8 cellular contexts compared by ENCODE assay signal in the genomic region with DNA sequence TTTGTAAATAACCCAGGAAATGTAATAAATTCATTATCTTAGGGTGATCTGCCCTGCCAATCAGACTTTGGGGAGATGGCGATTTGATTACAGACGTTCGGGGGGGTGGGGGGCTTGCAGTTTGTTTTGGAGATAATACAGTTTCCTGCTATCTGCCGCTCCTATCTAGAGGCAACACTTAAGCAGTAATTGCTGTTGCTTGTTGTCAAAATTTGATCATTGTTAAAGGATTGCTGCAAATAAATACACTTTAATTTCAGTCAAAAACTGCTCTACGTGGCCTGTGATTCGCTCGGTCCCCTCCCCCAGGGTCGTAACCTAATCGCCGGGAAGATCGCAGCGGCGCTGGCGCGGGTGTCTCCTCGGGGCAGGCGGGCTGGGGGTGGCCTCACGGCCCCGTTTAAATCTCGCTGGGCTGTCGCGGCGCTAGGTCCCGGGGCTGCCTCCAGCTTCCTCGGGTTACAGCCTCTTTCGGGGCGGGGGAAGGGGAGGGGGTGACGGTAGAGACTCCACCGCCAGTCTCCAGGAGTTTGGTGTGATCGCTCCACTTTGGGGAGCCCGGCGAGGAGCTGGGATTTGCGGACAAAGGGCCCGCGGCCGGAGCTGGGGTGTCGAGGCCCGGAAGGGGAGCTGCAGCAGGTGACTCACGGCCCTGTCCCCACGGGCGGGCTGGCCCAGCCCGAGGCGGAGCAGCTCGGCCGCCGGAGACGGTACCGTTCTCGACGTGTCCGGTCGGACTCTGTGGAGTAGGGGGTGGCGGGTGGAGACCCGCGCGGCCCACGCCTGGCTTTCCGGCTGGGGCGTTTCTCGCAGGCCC. TPM values are rescaled to one million over a fixed set of nuclear protein-coding genes. Genes with fewer than 3 reads are reported as not detected.
DNase-seq lines count a peak whose midpoint lies in the region; ATAC-seq and TF ChIP-seq lines count a peak whose summit lies in the region.

No MANE protein-coding gene starts in this region.

- H3K9me3 Mint-ChIP-seq in endodermal cell, result no peaks in the 10 kb centered on the region
- peaks cover 0 to 5% (median 0%) of the 10 kb centered on the region in 11 donors for H3K9me3 Mint-ChIP-seq in naive thymus-derived CD4-positive, alpha-beta T cell

- H3K27ac ChIP-seq in IMR-90 (ENCODE audit: insufficient read depth, low read length) (peak overlapping the region; percentile 63), endodermal cell (ENCODE audit: low read depth, low read length) (no peak overlapping the region)
- H3K27ac ChIP-seq in naive thymus-derived CD4-positive, alpha-beta T cell (ENCODE audit: low read depth, low read length), result no peak overlapping the region

- in situ Hi-C loops in IMR-90 (cut with MboI; ENCODE audit: low sequenced_read_pairs), result no loop called here

- peak overlapping the region; percentile 82 for H3K27ac Mint-ChIP-seq in endodermal cell
- no peak overlapping the region for H3K27ac Mint-ChIP-seq in naive thymus-derived CD4-positive, alpha-beta T cell

- ATAC-seq in IMR-90 (ENCODE audit: low read depth), result peak; percentile 2
- ATAC-seq in naive thymus-derived CD4-positive, alpha-beta T cell, result peak; percentile 31
- no peak for ATAC-seq in GM21390 (IDR thresholded peaks at IDR 0.05; ENCODE audit: unreplicated experiment)
- no peak for ATAC-seq in GM18861 (IDR thresholded peaks at IDR 0.05; ENCODE audit: unreplicated experiment)

- peak overlapping the region; percentile 62 for H2BK120ac ChIP-seq in IMR-90 (ENCODE audit: low read depth, low read length)

- CTCF ChIA-PET in IMR-90 (lab: Yijun Ruan, JAX), result interaction anchor here (1.3 kb wide), 1 partner anchor 11 kb away, joined by 4 read pairs; no protein-coding TSS in a partner anchor
- CTCF ChIA-PET in naive thymus-derived CD4-positive, alpha-beta T cell (lab: Charles Lee), result no interaction called here

- H3K4me2 ChIP-seq in IMR-90 (ENCODE audit: low read depth, low read length), result peak overlapping the region; percentile 87

- H2AK5ac ChIP-seq in IMR-90 (ENCODE audit: low read depth, low read length), result peak overlapping the region; percentile 1; the same call in 1 of the 2 replicates

- no peak for TF ChIP-seq RAD21 in IMR-90 (IDR thresholded peaks at IDR 0.05; ENCODE audit: low read length)

- peak overlapping the region; percentile 77 for H2AFZ ChIP-seq in IMR-90 (replicated peaks; ENCODE audit: low read length, poor library complexity)

- 28% methylated on average over 35 of the region's 60 CpGs; no CpG with 5 or more reads in 1 of the 2 experiments for WGBS in IMR-90 (ENCODE audit: extremely low coverage in 2 of 2, insufficient read length in 1 of 2), 2 experiments
- 2% methylated on average over 22 to 60 of the region's 60 CpGs for WGBS in endodermal cell (ENCODE audit: insufficient coverage in 1 of 2, insufficient read length in 1 of 2), 2 experiments

- peaks cover 10 to 24% of the 10 kb centered on the region in 2 experiments for H3K79me1 ChIP-seq in IMR-90 (ENCODE audit: low read depth in 1 of 2, low read length in 2 of 2)

- H3K27me3 ChIP-seq in BE2C, result peaks cover 14% of the 10 kb centered on the region
- no peaks in the 10 kb centered on the region for H3K27me3 ChIP-seq in IMR-90 (ENCODE audit: control insufficient read depth, insufficient read depth, low read length)
- peaks cover 68% of the 10 kb centered on the region for H3K27me3 ChIP-seq in endodermal cell (ENCODE audit: control insufficient read depth, insufficient read depth, low read length, poor library complexity, severe bottlenecking)
- H3K27me3 ChIP-seq in naive thymus-derived CD4-positive, alpha-beta T cell (ENCODE audit: control insufficient read depth in 2 of 2, insufficient read depth in 2 of 2, low read length in 2 of 2), result peaks cover 12 to 20% of the 10 kb centered on the region in 2 donors

- peak overlapping the region; percentile 56; the same call in 1 of the 2 replicates for H3K56ac ChIP-seq in IMR-90 (ENCODE audit: extremely low read depth, insufficient read depth, low read length)

- H3K9me1 ChIP-seq in IMR-90 (ENCODE audit: insufficient read depth, low read length), result no peaks in the 10 kb centered on the region

- peak overlapping the region; percentile 71 for H3K4me3 ChIP-seq in BE2C (ENCODE audit: low read depth, low read length)
- peak overlapping the region; percentile 85 for H3K4me3 ChIP-seq in IMR-90 (ENCODE audit: insufficient read depth, low read depth, low read length)
- H3K4me3 ChIP-seq in endodermal cell (ENCODE audit: low read length), result peak overlapping the region; percentile 80
- H3K4me3 ChIP-seq in naive thymus-derived CD4-positive, alpha-beta T cell (ENCODE audit: low read length), result no peak overlapping the region

- peaks cover 69% of the 10 kb centered on the region for H3K27me3 Mint-ChIP-seq in endodermal cell (ENCODE audit: insufficient read depth)
- H3K27me3 Mint-ChIP-seq in naive thymus-derived CD4-positive, alpha-beta T cell, result peaks cover 52 to 66% (median 54%) of the 10 kb centered on the region in 5 donors

- TF ChIP-seq POLR2A in IMR-90 (IDR thresholded peaks at IDR 0.05; ENCODE audit: low read depth, low read length), result no peak

- peak overlapping the region; percentile 84; the same call in 1 of the 2 replicates for H3K23ac ChIP-seq in IMR-90 (ENCODE audit: low read depth, low read length)

- H2BK15ac ChIP-seq in IMR-90 (ENCODE audit: low read depth, low read length), result no peak overlapping the region; the same call in 2 of the 3 replicates

- H4K8ac ChIP-seq in IMR-90 (ENCODE audit: low read depth in 2 of 2, low read length in 2 of 2), result peak overlapping the region; percentile 63 to 82; a peak in 3 of 4 replicates

- H3K14ac ChIP-seq in IMR-90 (replicated peaks; ENCODE audit: low read depth, low read length), result peak overlapping the region; percentile 76

- peak overlapping the region; percentile 62 for H2AK9ac ChIP-seq in IMR-90 (replicated peaks; ENCODE audit: low read depth, low read length, poor library complexity)

- no TSS peak for BruUV-seq in IMR-90 (replicated peaks; lab: Mats Ljungman, UMichigan)

- H3K36me3 ChIP-seq in BE2C (peaks cover 8% of the 10 kb centered on the region; the same call in 1 of the 2 replicates), IMR-90 (ENCODE audit: control insufficient read depth, insufficient read depth, low read length) (peaks cover 15% of the 10 kb centered on the region), endodermal cell (ENCODE audit: control insufficient read depth, insufficient read depth, low read length) (no peaks in the 10 kb centered on the region)
- no peaks in the 10 kb centered on the region for H3K36me3 ChIP-seq in naive thymus-derived CD4-positive, alpha-beta T cell (ENCODE audit: control insufficient read depth in 2 of 3, insufficient read depth in 3 of 3, low read length in 3 of 3)

- peak overlapping the region; percentile 83 for H3K4ac ChIP-seq in IMR-90 (ENCODE audit: low read depth, low read length)

- TF ChIP-seq CTCF in BE2C (IDR thresholded peaks at IDR 0.05; ENCODE audit: low read depth, low read length) (no peak), IMR-90 (conservative IDR thresholded peaks at IDR 0.05; ENCODE audit: low read depth, low read length) (no peak), endodermal cell (conservative IDR thresholded peaks at IDR 0.05) (no peak)

- peak overlapping the region; percentile 58 for H4K91ac ChIP-seq in IMR-90 (ENCODE audit: insufficient read depth, low read depth, low read length)

- no peaks in the 10 kb centered on the region for H3K36me3 Mint-ChIP-seq in endodermal cell (ENCODE audit: low read depth)
- no peaks in the 10 kb centered on the region for H3K36me3 Mint-ChIP-seq in naive thymus-derived CD4-positive, alpha-beta T cell

- peak overlapping the region; percentile 73 for H3K4me3 Mint-ChIP-seq in endodermal cell
- H3K4me3 Mint-ChIP-seq in naive thymus-derived CD4-positive, alpha-beta T cell, result peak overlapping the region in 8 of 10 donors; percentile 16 to 91 (median 48)

- H4K5ac ChIP-seq in IMR-90 (ENCODE audit: low read depth, low read length), result peak overlapping the region; percentile 40; the same call in 1 of the 2 replicates

- intact Hi-C loops in IMR-90 (cut with micrococcal nuclease), result loop anchor here (1.0 to 10.0 kb wide), 9 partner anchors 72 to 739 kb away; no protein-coding TSS in a partner anchor
- intact Hi-C loops in naive thymus-derived CD4-positive, alpha-beta T cell (cut with micrococcal nuclease), result loop anchor here in 1 of 2 donors (2.0 to 5.0 kb wide), 3 partner anchors 235 to 1617 kb away; a partner anchor contains a TSS

- peak overlapping the region; percentile 31; the same call in 1 of the 2 replicates for H2BK20ac ChIP-seq in IMR-90 (ENCODE audit: low read depth, low read length)

- H3K4me1 ChIP-seq in BE2C (no peaks in the 10 kb centered on the region), IMR-90 (ENCODE audit: control insufficient read depth, insufficient read depth, low read length) (peaks cover 4% of the 10 kb centered on the region), endodermal cell (ENCODE audit: control insufficient read depth, insufficient read depth, low read length) (no peaks in the 10 kb centered on the region)
- H3K4me1 ChIP-seq in naive thymus-derived CD4-positive, alpha-beta T cell (ENCODE audit: control insufficient read depth in 2 of 2, insufficient read depth in 2 of 2, low read length in 2 of 2), result peaks cover 0 to 6% of the 10 kb centered on the region in 2 donors

- POLR2A ChIA-PET in IMR-90 (lab: Charles Lee; ENCODE audit: unreplicated experiment), result no interaction called here
- POLR2A ChIA-PET in naive thymus-derived CD4-positive, alpha-beta T cell (lab: Charles Lee), result interaction anchor here (0.6 kb wide), 1 partner anchor 557 kb away, joined by 3 read pairs; no protein-coding TSS in a partner anchor

- H3K9ac ChIP-seq in IMR-90 (ENCODE audit: low read depth, low read length) (peak overlapping the region; percentile 78), endodermal cell (ENCODE audit: extremely low read depth, low read length, poor library complexity, severe bottlenecking) (peak overlapping the region; percentile 41)

- H3K4me1 Mint-ChIP-seq in endodermal cell, result peaks cover 15% of the 10 kb centered on the region
- H3K4me1 Mint-ChIP-seq in naive thymus-derived CD4-positive, alpha-beta T cell, result peaks cover 10 to 28% (median 19%) of the 10 kb centered on the region in 7 donors

- peak overlapping the region; percentile 60 for H2BK5ac ChIP-seq in IMR-90 (ENCODE audit: low read depth, low read length, poor library complexity, severe bottlenecking)

- DNase-seq in BE2C (peak; percentile 45), IMR-90 (peak; percentile 47), endodermal cell (peak; percentile 92), SIG-M5 treated with dmso at 0.1 percent for 504 hours (lab: John Stamatoyannopoulos, UW; ENCODE audit: unreplicated experiment) (no peak), NCI-H2107 (lab: John Stamatoyannopoulos, UW) (no peak)
- DNase-seq in naive thymus-derived CD4-positive, alpha-beta T cell, result no peak

- peaks cover 16% of the 10 kb centered on the region for H4K20me1 ChIP-seq in IMR-90 (ENCODE audit: insufficient read depth, low read length)

- peak overlapping the region; percentile 8 for H3K18ac ChIP-seq in IMR-90 (ENCODE audit: low read depth, low read length)

- dilution Hi-C loops in IMR-90 (cut with HindIII; ENCODE audit: low sequenced_read_pairs, unreplicated experiment), result no loop called here

- H3K9me3 ChIP-seq in BE2C (no peaks in the 10 kb centered on the region), IMR-90 (ENCODE audit: control insufficient read depth, insufficient read depth, low read length) (no peaks in the 10 kb centered on the region), endodermal cell (ENCODE audit: control insufficient read depth, low read length) (no peaks in the 10 kb centered on the region)
- H3K9me3 ChIP-seq in naive thymus-derived CD4-positive, alpha-beta T cell (ENCODE audit: control insufficient read depth in 2 of 3, low read length in 3 of 3), result no peaks in the 10 kb centered on the region

RNA-seq across cellular contexts. Expression of a gene that starts 4.1 kb away (rescaled TPM):
- polyA plus RNA-seq in BE2C (2012; ENCODE audit: insufficient read depth, insufficient read length, low read depth), result 5.9 TPM
- total RNA-seq in IMR-90 (2012; rRNA removed), result 1.3 and 1.9 TPM in 2 replicates
- polyA plus RNA-seq in IMR-90 (2012; rRNA removed), result 4.0 and 4.7 TPM in 2 replicates
- 3.4 and 6.3 TPM in 2 replicates for polyA plus RNA-seq in IMR-90 (2012; cell fraction: cytosol; rRNA removed)
- 6.5 and 7.2 TPM in 2 replicates for polyA plus RNA-seq in IMR-90 (2012; cell fraction: nucleus; rRNA removed; ENCODE audit: low replicate concordance)
- 10 to 100 TPM in 1 of 2 donors, 1 to 10 TPM in 1; 7.1 to 10.1 TPM for total RNA-seq in endodermal cell
- polyA plus RNA-seq in endodermal cell (2013, experiment 1 of 2), result 2.5 TPM
- 2.4 TPM for polyA plus RNA-seq in endodermal cell (2013, experiment 2 of 2)
- total RNA-seq in naive thymus-derived CD4-positive, alpha-beta T cell, result not detected
- not detected for polyA plus RNA-seq in naive thymus-derived CD4-positive, alpha-beta T cell

Comparison
In these comparisons a context has a peak if more than half of its experiments do, and no peak if none do; other contexts are left out.
1. DNase-seq: peak in BE2C (single experiment), IMR-90 (single experiment) and endodermal cell (single experiment); none in naive thymus-derived CD4-positive, alpha-beta T cell (0 of 9), SIG-M5 treated with dmso at 0.1 percent for 504 hours (single experiment) and NCI-H2107 (single experiment).
2. ATAC-seq: peak in IMR-90 (single experiment) and naive thymus-derived CD4-positive, alpha-beta T cell (single experiment); none in GM21390 (single experiment) and GM18861 (single experiment).